22 cellular contexts compared by ENCODE assay signal in genomic region chr6:15283986-15284361, GRCh38. TPM values are rescaled to one million over a fixed set of nuclear protein-coding genes. Genes with fewer than 3 reads are reported as not detected.
DNase-seq lines count a peak whose midpoint lies in the region; ATAC-seq, FAIRE-seq and TF ChIP-seq lines count a peak whose summit lies in the region.
"Had no signal": no experiment of that assay in that cellular context is flagged by ENCODE, and none has a peak within 500 bp of the region (broad histone marks: within the 10 kb centered on the region; RNA-seq: fewer than 3 reads in every experiment).

No MANE protein-coding gene starts in this region.

- H3K4me1 Mint-ChIP-seq in neural progenitor cell: peaks cover 26% of the 10 kb centered on the region

- H3K27ac ChIP-seq in SJSA1 (peak overlapping the region; percentile 95), neural progenitor cell (no peak overlapping the region), dorsolateral prefrontal cortex (no peak overlapping the region)
- H3K27ac ChIP-seq: BLaER1, body of pancreas, gastrocnemius medialis, HL-60, upper lobe of left lung had no signal

- TF ChIP-seq CTCF in neural progenitor cell (IDR thresholded peaks at IDR 0.05): no peak
- TF ChIP-seq CTCF in dorsolateral prefrontal cortex (IDR thresholded peaks at IDR 0.05 in 54 of 56, conservative IDR thresholded peaks at IDR 0.05 in 2 of 56; ENCODE audit: low read depth in 1 of 56, partially characterized antibody in 56 of 56): no peak

- no peaks in the 10 kb centered on the region for H3K27me3 Mint-ChIP-seq in neural progenitor cell (ENCODE audit: insufficient read depth, low read depth)
- H3K27me3 Mint-ChIP-seq: T-cell had no signal

- H3K79me2 ChIP-seq in neural progenitor cell (ENCODE audit: low read depth): peaks cover 100% of the 10 kb centered on the region

- DNase-seq in EH (ENCODE audit: low read depth) (peak; percentile 87), SJSA1 (ENCODE audit: low read depth in 1 of 2, low spot score in 2 of 2) (peak in 1 of 2 experiments; percentile 72), neural progenitor cell (ENCODE audit: low spot score) (no peak), dorsolateral prefrontal cortex (no peak), NAMALWA (ENCODE audit: low spot score) (no peak)
- DNase-seq in activated naive CD4-positive, alpha-beta T cell treated with Interleukin-2 at 50 U/mL for 16 hours: no peak
- DNase-seq: activated naive CD4-positive, alpha-beta T cell treated with anti-CD3 and anti-CD28 coated beads for 36 hours; cortex of kidney; gastrocnemius medialis; IMR-90; kidney; NCI-H1436 treated with DMSO at 0.1 percent for 48 hours; NCI-H2171; Right ventricle myocardium superior; stimulated activated CD8-positive, alpha-beta memory T cell treated with anti-CD3 and anti-CD28 coated beads, Interleukin-4, amount 100 ng/mL, for 48 hours; T-cell; upper lobe of left lung had no signal

- H4K20me1 ChIP-seq in neural progenitor cell (ENCODE audit: low read depth): peaks cover 79% of the 10 kb centered on the region

- H3K4me3 Mint-ChIP-seq in neural progenitor cell: no peak overlapping the region
- H3K4me3 Mint-ChIP-seq: activated naive CD4-positive, alpha-beta T cell treated with anti-CD3 and anti-CD28 coated beads for 36 hours; T-cell had no signal

- no peak overlapping the region for H2AFZ ChIP-seq in neural progenitor cell (replicated peaks)

- no peaks in the 10 kb centered on the region for H3F3A ChIP-seq in neural progenitor cell (ENCODE audit: low read depth)

- peaks cover 73% of the 10 kb centered on the region for H3K4me1 ChIP-seq in SJSA1 (replicated peaks)
- no peaks in the 10 kb centered on the region for H3K4me1 ChIP-seq in neural progenitor cell

- H3K4me3 ChIP-seq in SJSA1 (no peak overlapping the region), neural progenitor cell (no peak overlapping the region), dorsolateral prefrontal cortex (no peak overlapping the region)
- H3K4me3 ChIP-seq: BLaER1, body of pancreas, gastrocnemius medialis, upper lobe of left lung had no signal

- H3K9ac ChIP-seq in neural progenitor cell: no peak overlapping the region
- H3K9ac ChIP-seq: BLaER1 had no signal

- peaks cover 13% of the 10 kb centered on the region for H3K9me3 Mint-ChIP-seq in neural progenitor cell
- H3K9me3 Mint-ChIP-seq: activated naive CD4-positive, alpha-beta T cell treated with anti-CD3 and anti-CD28 coated beads for 36 hours; T-cell had no signal

- H3K36me3 ChIP-seq in SJSA1: no peaks in the 10 kb centered on the region
- H3K36me3 ChIP-seq in neural progenitor cell: no peaks in the 10 kb centered on the region
- H3K36me3 ChIP-seq: gastrocnemius medialis, upper lobe of left lung had no signal

- no peak overlapping the region for H3K4me2 ChIP-seq in neural progenitor cell
- H3K4me2 ChIP-seq: BLaER1 had no signal

- H3K9me3 ChIP-seq in SJSA1 (replicated peaks): no peaks in the 10 kb centered on the region
- no peaks in the 10 kb centered on the region for H3K9me3 ChIP-seq in neural progenitor cell (ENCODE audit: low read depth)
- H3K9me3 ChIP-seq: body of pancreas, gastrocnemius medialis, upper lobe of left lung had no signal

- peaks cover 29% of the 10 kb centered on the region for H3K36me3 Mint-ChIP-seq in neural progenitor cell

- intact Hi-C loops in dorsolateral prefrontal cortex (cut with DNase I): no loop called here

- peak; percentile 41 for FAIRE-seq in endometrium (lab: Jason Lieb, UNC)
- FAIRE-seq: kidney had no signal

- H3K27ac Mint-ChIP-seq in neural progenitor cell: peak overlapping the region; percentile 84
- H3K27ac Mint-ChIP-seq: activated naive CD4-positive, alpha-beta T cell treated with anti-CD3 and anti-CD28 coated beads for 36 hours; T-cell had no signal

- no peaks in the 10 kb centered on the region for H3K27me3 ChIP-seq in SJSA1 (replicated peaks)
- H3K27me3 ChIP-seq in neural progenitor cell: no peaks in the 10 kb centered on the region
- H3K27me3 ChIP-seq in dorsolateral prefrontal cortex: no peaks in the 10 kb centered on the region
- H3K27me3 ChIP-seq: BLaER1, body of pancreas, gastrocnemius medialis, upper lobe of left lung had no signal

- no peak for ATAC-seq in GM21619 (IDR thresholded peaks at IDR 0.05; ENCODE audit: unreplicated experiment)
- ATAC-seq: gastrocnemius medialis, T-cell had no signal

RNA-seq across cellular contexts. Expression of gene JARID2, which starts 38.1 kb away (rescaled TPM):
- 5.1 and 7.0 TPM in 2 replicates for total RNA-seq in SJSA1 (2014; rRNA removed; shearing (Covaris generic))
- total RNA-seq in neural progenitor cell (ENCODE audit: low replicate concordance) (38.9 and 45.8 TPM in 2 replicates), dorsolateral prefrontal cortex (10 to 100 TPM; 14.2 to 26.7 (median 20.5) TPM)
